In genomic region chr18:11851156-11852047, GRCh38 we compare ENCODE assay signal across 1 cellular context.
TF ChIP-seq lines count a peak whose summit lies in the region.

CHMP1B (plus strand) TSS chr18:11851413; CDS start chr18:11851512, 99 bp downstream.

TF ChIP-seq in K562, 482 proteins besides CTCF, POLR2A, EP300 and RAD21 (continued from another document and continues in another):
- TF ChIP-seq, protein P1, sequence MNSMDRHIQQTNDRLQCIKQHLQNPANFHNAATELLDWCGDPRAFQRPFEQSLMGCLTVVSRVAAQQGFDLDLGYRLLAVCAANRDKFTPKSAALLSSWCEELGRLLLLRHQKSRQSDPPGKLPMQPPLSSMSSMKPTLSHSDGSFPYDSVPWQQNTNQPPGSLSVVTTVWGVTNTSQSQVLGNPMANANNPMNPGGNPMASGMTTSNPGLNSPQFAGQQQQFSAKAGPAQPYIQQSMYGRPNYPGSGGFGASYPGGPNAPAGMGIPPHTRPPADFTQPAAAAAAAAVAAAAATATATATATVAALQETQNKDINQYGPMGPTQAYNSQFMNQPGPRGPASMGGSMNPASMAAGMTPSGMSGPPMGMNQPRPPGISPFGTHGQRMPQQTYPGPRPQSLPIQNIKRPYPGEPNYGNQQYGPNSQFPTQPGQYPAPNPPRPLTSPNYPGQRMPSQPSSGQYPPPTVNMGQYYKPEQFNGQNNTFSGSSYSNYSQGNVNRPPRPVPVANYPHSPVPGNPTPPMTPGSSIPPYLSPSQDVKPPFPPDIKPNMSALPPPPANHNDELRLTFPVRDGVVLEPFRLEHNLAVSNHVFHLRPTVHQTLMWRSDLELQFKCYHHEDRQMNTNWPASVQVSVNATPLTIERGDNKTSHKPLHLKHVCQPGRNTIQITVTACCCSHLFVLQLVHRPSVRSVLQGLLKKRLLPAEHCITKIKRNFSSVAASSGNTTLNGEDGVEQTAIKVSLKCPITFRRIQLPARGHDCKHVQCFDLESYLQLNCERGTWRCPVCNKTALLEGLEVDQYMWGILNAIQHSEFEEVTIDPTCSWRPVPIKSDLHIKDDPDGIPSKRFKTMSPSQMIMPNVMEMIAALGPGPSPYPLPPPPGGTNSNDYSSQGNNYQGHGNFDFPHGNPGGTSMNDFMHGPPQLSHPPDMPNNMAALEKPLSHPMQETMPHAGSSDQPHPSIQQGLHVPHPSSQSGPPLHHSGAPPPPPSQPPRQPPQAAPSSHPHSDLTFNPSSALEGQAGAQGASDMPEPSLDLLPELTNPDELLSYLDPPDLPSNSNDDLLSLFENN (IDR thresholded peaks at IDR 0.05; ENCODE audit: low read depth in 2 of 2, low read length in 2 of 2), result peak in 1 of 2 experiments; percentile 73; a peak in 2 of 4 replicates
- peak; percentile 92 for TF ChIP-seq SAP30 (IDR thresholded peaks at IDR 0.05; ENCODE audit: borderline replicate concordance, insufficient read depth, low read depth, low read length, poor library complexity, severe bottlenecking)
- peak; percentile 96 for TF ChIP-seq HNRNPLL (IDR thresholded peaks at IDR 0.05; ENCODE audit: low read depth, low read length, poor library complexity, severe bottlenecking)
- no peak; the same call in 1 of the 2 replicates for TF ChIP-seq REST (CRISPR knock-in tag; IDR thresholded peaks at IDR 0.05; ENCODE audit: low read depth)
- no peak for TF ChIP-seq NFXL1 (CRISPR knock-in tag; IDR thresholded peaks at IDR 0.05)
- TF ChIP-seq NCOA4 (IDR thresholded peaks at IDR 0.05; ENCODE audit: partially characterized antibody), result no peak
- no peak for TF ChIP-seq LARP7 (IDR thresholded peaks at IDR 0.05)
- TF ChIP-seq POLR2G (IDR thresholded peaks at IDR 0.05; ENCODE audit: low read depth, low read length), result peak; percentile 96
- no peak for TF ChIP-seq ZNF347 (CRISPR knock-in tag; IDR thresholded peaks at IDR 0.05; ENCODE audit: low read depth)
- no peak for TF ChIP-seq DPF2 (IDR thresholded peaks at IDR 0.05)
- TF ChIP-seq MXI1 (IDR thresholded peaks at IDR 0.05; ENCODE audit: low read depth, low read length), result peak; percentile 48; the same call in 1 of the 2 replicates
- peak; percentile 83 to 91 for TF ChIP-seq MNT (conservative IDR thresholded peaks at IDR 0.05)
- TF ChIP-seq SIRT6 (IDR thresholded peaks at IDR 0.05; ENCODE audit: low read depth, low read length), result no peak
- TF ChIP-seq, protein P2, sequence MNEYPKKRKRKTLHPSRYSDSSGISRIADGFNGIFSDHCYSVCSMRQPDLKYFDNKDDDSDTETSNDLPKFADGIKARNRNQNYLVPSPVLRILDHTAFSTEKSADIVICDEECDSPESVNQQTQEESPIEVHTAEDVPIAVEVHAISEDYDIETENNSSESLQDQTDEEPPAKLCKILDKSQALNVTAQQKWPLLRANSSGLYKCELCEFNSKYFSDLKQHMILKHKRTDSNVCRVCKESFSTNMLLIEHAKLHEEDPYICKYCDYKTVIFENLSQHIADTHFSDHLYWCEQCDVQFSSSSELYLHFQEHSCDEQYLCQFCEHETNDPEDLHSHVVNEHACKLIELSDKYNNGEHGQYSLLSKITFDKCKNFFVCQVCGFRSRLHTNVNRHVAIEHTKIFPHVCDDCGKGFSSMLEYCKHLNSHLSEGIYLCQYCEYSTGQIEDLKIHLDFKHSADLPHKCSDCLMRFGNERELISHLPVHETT (CRISPR knock-in tag; conservative IDR thresholded peaks at IDR 0.05 in 1 of 2, IDR thresholded peaks at IDR 0.05 in 1 of 2), result peak in 1 of 2 experiments; percentile 24; a peak in 1 of 4 replicates
- TF ChIP-seq, protein P3, sequence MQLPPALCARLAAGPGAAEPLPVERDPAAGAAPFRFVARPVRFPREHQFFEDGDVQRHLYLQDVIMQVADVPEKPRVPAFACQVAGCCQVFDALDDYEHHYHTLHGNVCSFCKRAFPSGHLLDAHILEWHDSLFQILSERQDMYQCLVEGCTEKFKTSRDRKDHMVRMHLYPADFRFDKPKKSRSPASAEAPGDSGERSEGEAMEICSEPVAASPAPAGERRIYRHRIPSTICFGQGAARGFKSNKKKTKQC (CRISPR knock-in tag; IDR thresholded peaks at IDR 0.05), result no peak; the same call in 1 of the 2 replicates
- TF ChIP-seq TCF7 (IDR thresholded peaks at IDR 0.05; ENCODE audit: borderline replicate concordance), result no peak
- no peak for TF ChIP-seq PTRF (tag; IDR thresholded peaks at IDR 0.05)
- peak; percentile 85 for TF ChIP-seq DIDO1 (tag; IDR thresholded peaks at IDR 0.05; ENCODE audit: low read depth)
- TF ChIP-seq CREB5 (CRISPR knock-in tag; IDR thresholded peaks at IDR 0.05), result no peak
- TF ChIP-seq FOXP4 (CRISPR knock-in tag; IDR thresholded peaks at IDR 0.05; ENCODE audit: borderline replicate concordance), result no peak
- TF ChIP-seq KAT7 (CRISPR knock-in tag; IDR thresholded peaks at IDR 0.05; ENCODE audit: borderline replicate concordance), result no peak; the same call in 1 of the 2 replicates
- peak; percentile 94 for TF ChIP-seq ELF4 (CRISPR knock-in tag; IDR thresholded peaks at IDR 0.05)
- peak; percentile 83 for TF ChIP-seq THAP12 (CRISPR knock-in tag; IDR thresholded peaks at IDR 0.05)
- peak; percentile 82 for TF ChIP-seq RB1 (IDR thresholded peaks at IDR 0.05; ENCODE audit: low read depth)
- TF ChIP-seq HDAC2 (IDR thresholded peaks at IDR 0.05), result no peak
- no peak for TF ChIP-seq RNF2 (IDR thresholded peaks at IDR 0.05)
- TF ChIP-seq ZNF282 (CRISPR knock-in tag; IDR thresholded peaks at IDR 0.05), result no peak
- peak; percentile 22; the same call in 1 of the 2 replicates for TF ChIP-seq MAX (CRISPR knock-in tag; IDR thresholded peaks at IDR 0.05)
- no peak for TF ChIP-seq CHD4 (IDR thresholded peaks at IDR 0.05; ENCODE audit: insufficient read depth, insufficient replicate concordance, low read depth, low read length, poor library complexity, severe bottlenecking)
- TF ChIP-seq CHD1 (IDR thresholded peaks at IDR 0.05; ENCODE audit: low read length), result no peak
- TF ChIP-seq CBX8 (IDR thresholded peaks at IDR 0.05; ENCODE audit: borderline replicate concordance, extremely low read depth, low read depth, low read length, poor library complexity, severe bottlenecking), result no peak
- no peak for TF ChIP-seq ZNF699 (CRISPR knock-in tag; IDR thresholded peaks at IDR 0.05; ENCODE audit: insufficient replicate concordance)
- TF ChIP-seq BDP1 (IDR thresholded peaks at IDR 0.05; ENCODE audit: insufficient read depth, insufficient read length), result no peak
- TF ChIP-seq PHB (CRISPR knock-in tag; IDR thresholded peaks at IDR 0.05), result no peak
- TF ChIP-seq ESRRA (IDR thresholded peaks at IDR 0.05; ENCODE audit: borderline replicate concordance, low read depth), result peak; percentile 51; the same call in 1 of the 2 replicates
- TF ChIP-seq SMC3 (conservative IDR thresholded peaks at IDR 0.05; ENCODE audit: insufficient read depth, low read depth, low read length), result no peak
- no peak for TF ChIP-seq EZH2 (IDR thresholded peaks at IDR 0.05; ENCODE audit: borderline replicate concordance, low read depth, low read length)
- TF ChIP-seq FUS (optimal IDR thresholded peaks at IDR 0.05; ENCODE audit: low read depth, low read length), result no peak
- peak; percentile 95 for TF ChIP-seq PHF20 (IDR thresholded peaks at IDR 0.05; ENCODE audit: partially characterized antibody)
- 0 out of 2 replicates have a peak, but pooled peaks have one; percentile 12 for TF ChIP-seq ZBED1 (IDR thresholded peaks at IDR 0.05)
- TF ChIP-seq, protein P4, sequence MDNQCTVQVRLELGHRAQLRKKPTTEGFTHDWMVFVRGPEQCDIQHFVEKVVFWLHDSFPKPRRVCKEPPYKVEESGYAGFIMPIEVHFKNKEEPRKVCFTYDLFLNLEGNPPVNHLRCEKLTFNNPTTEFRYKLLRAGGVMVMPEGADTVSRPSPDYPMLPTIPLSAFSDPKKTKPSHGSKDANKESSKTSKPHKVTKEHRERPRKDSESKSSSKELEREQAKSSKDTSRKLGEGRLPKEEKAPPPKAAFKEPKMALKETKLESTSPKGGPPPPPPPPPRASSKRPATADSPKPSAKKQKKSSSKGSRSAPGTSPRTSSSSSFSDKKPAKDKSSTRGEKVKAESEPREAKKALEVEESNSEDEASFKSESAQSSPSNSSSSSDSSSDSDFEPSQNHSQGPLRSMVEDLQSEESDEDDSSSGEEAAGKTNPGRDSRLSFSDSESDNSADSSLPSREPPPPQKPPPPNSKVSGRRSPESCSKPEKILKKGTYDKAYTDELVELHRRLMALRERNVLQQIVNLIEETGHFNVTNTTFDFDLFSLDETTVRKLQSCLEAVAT (IDR thresholded peaks at IDR 0.05), result peak in 1 of 2 experiments; percentile 49; a peak in 1 of 4 replicates
- TF ChIP-seq NCOA6 (IDR thresholded peaks at IDR 0.05), result peak; percentile 82
- TF ChIP-seq ZKSCAN1 (IDR thresholded peaks at IDR 0.05; ENCODE audit: low read depth, low read length), result peak; percentile 66; the same call in 1 of the 2 replicates
- 0 out of 2 replicates have a peak, but pooled peaks have one; percentile 22 for TF ChIP-seq TCF7L2 (IDR thresholded peaks at IDR 0.05; ENCODE audit: low read depth, low read length)
- TF ChIP-seq ZC3H11A (IDR thresholded peaks at IDR 0.05; ENCODE audit: low read depth, low read length), result no peak
- TF ChIP-seq SUPT5H (IDR thresholded peaks at IDR 0.05), result peak; percentile 91
- no peak for TF ChIP-seq PPARD (CRISPR knock-in tag; IDR thresholded peaks at IDR 0.05)
